In the genomic region with DNA sequence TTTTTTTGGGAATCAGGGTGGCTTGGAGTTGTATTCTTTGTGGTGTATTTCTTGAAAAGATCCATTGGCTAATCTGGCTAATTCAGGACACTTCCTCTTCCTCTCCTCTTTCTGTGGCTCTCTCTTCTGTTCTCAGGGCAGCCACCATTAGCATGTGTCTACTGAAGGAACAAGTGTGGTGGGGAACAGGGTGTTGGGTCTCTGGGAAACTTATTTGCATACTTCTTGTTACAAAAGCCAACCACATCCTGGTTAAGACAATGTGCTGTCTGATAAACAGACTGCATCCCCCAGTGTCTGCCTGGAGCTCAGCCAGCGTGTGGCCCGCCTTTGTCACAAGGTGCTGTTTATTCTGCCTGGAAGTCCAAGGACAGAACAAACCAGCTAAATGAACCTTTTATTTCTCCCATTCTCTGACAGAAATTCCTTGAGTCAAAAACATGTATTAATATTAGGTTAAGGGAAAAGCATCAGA, we compare ENCODE assay signal across 1 cellular context.
TF ChIP-seq lines count a peak whose summit lies in the region.

No MANE protein-coding gene starts in this region.

TF ChIP-seq in K562, 482 proteins besides CTCF, POLR2A, EP300 and RAD21 (continued from another document and continues in another):
- TF ChIP-seq, protein P1, sequence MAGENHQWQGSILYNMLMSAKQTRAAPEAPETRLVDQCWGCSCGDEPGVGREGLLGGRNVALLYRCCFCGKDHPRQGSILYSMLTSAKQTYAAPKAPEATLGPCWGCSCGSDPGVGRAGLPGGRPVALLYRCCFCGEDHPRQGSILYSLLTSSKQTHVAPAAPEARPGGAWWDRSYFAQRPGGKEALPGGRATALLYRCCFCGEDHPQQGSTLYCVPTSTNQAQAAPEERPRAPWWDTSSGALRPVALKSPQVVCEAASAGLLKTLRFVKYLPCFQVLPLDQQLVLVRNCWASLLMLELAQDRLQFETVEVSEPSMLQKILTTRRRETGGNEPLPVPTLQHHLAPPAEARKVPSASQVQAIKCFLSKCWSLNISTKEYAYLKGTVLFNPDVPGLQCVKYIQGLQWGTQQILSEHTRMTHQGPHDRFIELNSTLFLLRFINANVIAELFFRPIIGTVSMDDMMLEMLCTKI (IDR thresholded peaks at IDR 0.05; ENCODE audit: partially characterized antibody) = no peak
- no peak for TF ChIP-seq ZFX (CRISPR knock-in tag; IDR thresholded peaks at IDR 0.05)
- TF ChIP-seq ZFP30 (CRISPR knock-in tag; IDR thresholded peaks at IDR 0.05; ENCODE audit: borderline replicate concordance) = no peak
- TF ChIP-seq, protein P2, sequence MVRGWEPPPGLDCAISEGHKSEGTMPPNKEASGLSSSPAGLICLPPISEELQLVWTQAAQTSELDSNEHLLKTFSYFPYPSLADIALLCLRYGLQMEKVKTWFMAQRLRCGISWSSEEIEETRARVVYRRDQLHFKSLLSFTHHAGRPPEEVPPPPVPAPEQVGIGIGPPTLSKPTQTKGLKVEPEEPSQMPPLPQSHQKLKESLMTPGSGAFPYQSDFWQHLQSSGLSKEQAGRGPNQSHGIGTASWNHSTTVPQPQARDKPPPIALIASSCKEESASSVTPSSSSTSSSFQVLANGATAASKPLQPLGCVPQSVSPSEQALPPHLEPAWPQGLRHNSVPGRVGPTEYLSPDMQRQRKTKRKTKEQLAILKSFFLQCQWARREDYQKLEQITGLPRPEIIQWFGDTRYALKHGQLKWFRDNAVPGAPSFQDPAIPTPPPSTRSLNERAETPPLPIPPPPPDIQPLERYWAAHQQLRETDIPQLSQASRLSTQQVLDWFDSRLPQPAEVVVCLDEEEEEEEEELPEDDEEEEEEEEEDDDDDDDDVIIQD (CRISPR knock-in tag; IDR thresholded peaks at IDR 0.05) = no peak
- TF ChIP-seq ZNF324 (CRISPR knock-in tag; IDR thresholded peaks at IDR 0.05) = no peak
- TF ChIP-seq ZNF583 (CRISPR knock-in tag; IDR thresholded peaks at IDR 0.05) = no peak
- TF ChIP-seq ZNF232 (CRISPR knock-in tag; IDR thresholded peaks at IDR 0.05) = no peak
- TF ChIP-seq, protein P3, sequence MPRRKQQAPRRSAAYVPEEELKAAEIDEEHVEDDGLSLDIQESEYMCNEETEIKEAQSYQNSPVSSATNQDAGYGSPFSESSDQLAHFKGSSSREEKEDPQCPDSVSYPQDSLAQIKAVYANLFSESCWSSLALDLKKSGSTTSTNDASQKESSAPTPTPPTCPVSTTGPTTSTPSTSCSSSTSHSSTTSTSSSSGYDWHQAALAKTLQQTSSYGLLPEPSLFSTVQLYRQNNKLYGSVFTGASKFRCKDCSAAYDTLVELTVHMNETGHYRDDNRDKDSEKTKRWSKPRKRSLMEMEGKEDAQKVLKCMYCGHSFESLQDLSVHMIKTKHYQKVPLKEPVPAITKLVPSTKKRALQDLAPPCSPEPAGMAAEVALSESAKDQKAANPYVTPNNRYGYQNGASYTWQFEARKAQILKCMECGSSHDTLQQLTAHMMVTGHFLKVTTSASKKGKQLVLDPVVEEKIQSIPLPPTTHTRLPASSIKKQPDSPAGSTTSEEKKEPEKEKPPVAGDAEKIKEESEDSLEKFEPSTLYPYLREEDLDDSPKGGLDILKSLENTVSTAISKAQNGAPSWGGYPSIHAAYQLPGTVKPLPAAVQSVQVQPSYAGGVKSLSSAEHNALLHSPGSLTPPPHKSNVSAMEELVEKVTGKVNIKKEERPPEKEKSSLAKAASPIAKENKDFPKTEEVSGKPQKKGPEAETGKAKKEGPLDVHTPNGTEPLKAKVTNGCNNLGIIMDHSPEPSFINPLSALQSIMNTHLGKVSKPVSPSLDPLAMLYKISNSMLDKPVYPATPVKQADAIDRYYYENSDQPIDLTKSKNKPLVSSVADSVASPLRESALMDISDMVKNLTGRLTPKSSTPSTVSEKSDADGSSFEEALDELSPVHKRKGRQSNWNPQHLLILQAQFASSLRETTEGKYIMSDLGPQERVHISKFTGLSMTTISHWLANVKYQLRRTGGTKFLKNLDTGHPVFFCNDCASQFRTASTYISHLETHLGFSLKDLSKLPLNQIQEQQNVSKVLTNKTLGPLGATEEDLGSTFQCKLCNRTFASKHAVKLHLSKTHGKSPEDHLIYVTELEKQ (CRISPR knock-in tag; IDR thresholded peaks at IDR 0.05) = no peak
- no peak for TF ChIP-seq SMARCC2 (IDR thresholded peaks at IDR 0.05; ENCODE audit: low read depth)
- TF ChIP-seq ZNF695 (CRISPR knock-in tag; IDR thresholded peaks at IDR 0.05) = no peak
- TF ChIP-seq YBX1 (IDR thresholded peaks at IDR 0.05) = no peak
- TF ChIP-seq MEF2A (IDR thresholded peaks at IDR 0.05; ENCODE audit: control insufficient read depth, low read depth, low read length) = no peak
- TF ChIP-seq SETDB1 (IDR thresholded peaks at IDR 0.05; ENCODE audit: low read length) = no peak
- TF ChIP-seq MXI1 (IDR thresholded peaks at IDR 0.05; ENCODE audit: low read depth, low read length) = no peak
- no peak for TF ChIP-seq NR4A1 (CRISPR knock-in tag; IDR thresholded peaks at IDR 0.05)
- TF ChIP-seq NR4A1 (tag; IDR thresholded peaks at IDR 0.05) = 0 out of 2 replicates have a peak, but pooled peaks have one; percentile 49
- TF ChIP-seq ZNF589 (CRISPR knock-in tag; IDR thresholded peaks at IDR 0.05; ENCODE audit: low read depth) = no peak
- TF ChIP-seq, protein P4, sequence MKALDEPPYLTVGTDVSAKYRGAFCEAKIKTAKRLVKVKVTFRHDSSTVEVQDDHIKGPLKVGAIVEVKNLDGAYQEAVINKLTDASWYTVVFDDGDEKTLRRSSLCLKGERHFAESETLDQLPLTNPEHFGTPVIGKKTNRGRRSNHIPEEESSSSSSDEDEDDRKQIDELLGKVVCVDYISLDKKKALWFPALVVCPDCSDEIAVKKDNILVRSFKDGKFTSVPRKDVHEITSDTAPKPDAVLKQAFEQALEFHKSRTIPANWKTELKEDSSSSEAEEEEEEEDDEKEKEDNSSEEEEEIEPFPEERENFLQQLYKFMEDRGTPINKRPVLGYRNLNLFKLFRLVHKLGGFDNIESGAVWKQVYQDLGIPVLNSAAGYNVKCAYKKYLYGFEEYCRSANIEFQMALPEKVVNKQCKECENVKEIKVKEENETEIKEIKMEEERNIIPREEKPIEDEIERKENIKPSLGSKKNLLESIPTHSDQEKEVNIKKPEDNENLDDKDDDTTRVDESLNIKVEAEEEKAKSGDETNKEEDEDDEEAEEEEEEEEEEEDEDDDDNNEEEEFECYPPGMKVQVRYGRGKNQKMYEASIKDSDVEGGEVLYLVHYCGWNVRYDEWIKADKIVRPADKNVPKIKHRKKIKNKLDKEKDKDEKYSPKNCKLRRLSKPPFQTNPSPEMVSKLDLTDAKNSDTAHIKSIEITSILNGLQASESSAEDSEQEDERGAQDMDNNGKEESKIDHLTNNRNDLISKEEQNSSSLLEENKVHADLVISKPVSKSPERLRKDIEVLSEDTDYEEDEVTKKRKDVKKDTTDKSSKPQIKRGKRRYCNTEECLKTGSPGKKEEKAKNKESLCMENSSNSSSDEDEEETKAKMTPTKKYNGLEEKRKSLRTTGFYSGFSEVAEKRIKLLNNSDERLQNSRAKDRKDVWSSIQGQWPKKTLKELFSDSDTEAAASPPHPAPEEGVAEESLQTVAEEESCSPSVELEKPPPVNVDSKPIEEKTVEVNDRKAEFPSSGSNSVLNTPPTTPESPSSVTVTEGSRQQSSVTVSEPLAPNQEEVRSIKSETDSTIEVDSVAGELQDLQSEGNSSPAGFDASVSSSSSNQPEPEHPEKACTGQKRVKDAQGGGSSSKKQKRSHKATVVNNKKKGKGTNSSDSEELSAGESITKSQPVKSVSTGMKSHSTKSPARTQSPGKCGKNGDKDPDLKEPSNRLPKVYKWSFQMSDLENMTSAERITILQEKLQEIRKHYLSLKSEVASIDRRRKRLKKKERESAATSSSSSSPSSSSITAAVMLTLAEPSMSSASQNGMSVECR (CRISPR knock-in tag; IDR thresholded peaks at IDR 0.05) = no peak
- TF ChIP-seq, protein P5, sequence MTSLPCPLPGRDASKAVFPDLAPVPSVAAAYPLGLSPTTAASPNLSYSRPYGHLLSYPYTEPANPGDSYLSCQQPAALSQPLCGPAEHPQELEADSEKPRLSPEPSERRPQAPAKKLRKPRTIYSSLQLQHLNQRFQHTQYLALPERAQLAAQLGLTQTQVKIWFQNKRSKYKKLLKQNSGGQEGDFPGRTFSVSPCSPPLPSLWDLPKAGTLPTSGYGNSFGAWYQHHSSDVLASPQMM (CRISPR knock-in tag; IDR thresholded peaks at IDR 0.05) = no peak
- TF ChIP-seq ZNF707 (CRISPR knock-in tag; conservative IDR thresholded peaks at IDR 0.05) = no peak
- peak; percentile 31; the same call in 1 of the 2 replicates for TF ChIP-seq CTBP1 (IDR thresholded peaks at IDR 0.05; ENCODE audit: borderline replicate concordance)
- peak; percentile 44; the same call in 1 of the 2 replicates for TF ChIP-seq ZNF644 (tag; IDR thresholded peaks at IDR 0.05; ENCODE audit: low read depth)
- peak; percentile 74 for TF ChIP-seq MYC (IDR thresholded peaks at IDR 0.05; ENCODE audit: low read depth, low read length)
- TF ChIP-seq MYC (CRISPR knock-in tag; IDR thresholded peaks at IDR 0.05; ENCODE audit: borderline replicate concordance, low read depth) = no peak
- TF ChIP-seq TAF1 (IDR thresholded peaks at IDR 0.05; ENCODE audit: control insufficient read depth, extremely low read depth, insufficient read depth, low read length, severe bottlenecking) = peak; percentile 49
- no peak for TF ChIP-seq ZNF212 (CRISPR knock-in tag; IDR thresholded peaks at IDR 0.05)
- TF ChIP-seq, protein P6, sequence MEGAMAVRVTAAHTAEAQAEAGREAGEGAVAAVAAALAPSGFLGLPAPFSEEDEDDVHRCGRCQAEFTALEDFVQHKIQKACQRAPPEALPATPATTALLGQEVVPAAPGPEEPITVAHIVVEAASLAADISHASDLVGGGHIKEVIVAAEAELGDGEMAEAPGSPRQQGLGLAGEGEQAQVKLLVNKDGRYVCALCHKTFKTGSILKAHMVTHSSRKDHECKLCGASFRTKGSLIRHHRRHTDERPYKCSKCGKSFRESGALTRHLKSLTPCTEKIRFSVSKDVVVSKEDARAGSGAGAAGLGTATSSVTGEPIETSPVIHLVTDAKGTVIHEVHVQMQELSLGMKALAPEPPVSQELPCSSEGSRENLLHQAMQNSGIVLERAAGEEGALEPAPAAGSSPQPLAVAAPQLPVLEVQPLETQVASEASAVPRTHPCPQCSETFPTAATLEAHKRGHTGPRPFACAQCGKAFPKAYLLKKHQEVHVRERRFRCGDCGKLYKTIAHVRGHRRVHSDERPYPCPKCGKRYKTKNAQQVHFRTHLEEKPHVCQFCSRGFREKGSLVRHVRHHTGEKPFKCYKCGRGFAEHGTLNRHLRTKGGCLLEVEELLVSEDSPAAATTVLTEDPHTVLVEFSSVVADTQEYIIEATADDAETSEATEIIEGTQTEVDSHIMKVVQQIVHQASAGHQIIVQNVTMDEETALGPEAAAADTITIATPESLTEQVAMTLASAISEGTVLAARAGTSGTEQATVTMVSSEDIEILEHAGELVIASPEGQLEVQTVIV (CRISPR knock-in tag; IDR thresholded peaks at IDR 0.05; ENCODE audit: borderline replicate concordance) = no peak
- no peak for TF ChIP-seq NEUROD1 (IDR thresholded peaks at IDR 0.05; ENCODE audit: borderline replicate concordance, low read depth, low read length, partially characterized antibody)
- no peak for TF ChIP-seq PRMT5 (CRISPR knock-in tag; IDR thresholded peaks at IDR 0.05)
- TF ChIP-seq PTRF (tag; IDR thresholded peaks at IDR 0.05) = no peak
- TF ChIP-seq, protein P7, sequence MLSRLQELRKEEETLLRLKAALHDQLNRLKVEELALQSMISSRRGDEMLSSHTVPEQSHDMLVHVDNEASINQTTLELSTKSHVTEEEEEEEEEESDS (CRISPR knock-in tag; IDR thresholded peaks at IDR 0.05) = no peak
- TF ChIP-seq, protein P8, sequence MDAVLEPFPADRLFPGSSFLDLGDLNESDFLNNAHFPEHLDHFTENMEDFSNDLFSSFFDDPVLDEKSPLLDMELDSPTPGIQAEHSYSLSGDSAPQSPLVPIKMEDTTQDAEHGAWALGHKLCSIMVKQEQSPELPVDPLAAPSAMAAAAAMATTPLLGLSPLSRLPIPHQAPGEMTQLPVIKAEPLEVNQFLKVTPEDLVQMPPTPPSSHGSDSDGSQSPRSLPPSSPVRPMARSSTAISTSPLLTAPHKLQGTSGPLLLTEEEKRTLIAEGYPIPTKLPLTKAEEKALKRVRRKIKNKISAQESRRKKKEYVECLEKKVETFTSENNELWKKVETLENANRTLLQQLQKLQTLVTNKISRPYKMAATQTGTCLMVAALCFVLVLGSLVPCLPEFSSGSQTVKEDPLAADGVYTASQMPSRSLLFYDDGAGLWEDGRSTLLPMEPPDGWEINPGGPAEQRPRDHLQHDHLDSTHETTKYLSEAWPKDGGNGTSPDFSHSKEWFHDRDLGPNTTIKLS (IDR thresholded peaks at IDR 0.05; ENCODE audit: borderline replicate concordance, low read depth) = no peak; the same call in 1 of the 2 replicates
- no peak for TF ChIP-seq ZNF830 (CRISPR knock-in tag; IDR thresholded peaks at IDR 0.05)
- TF ChIP-seq TEAD2 (tag; IDR thresholded peaks at IDR 0.05) = no peak
- no peak for TF ChIP-seq HEY1 (CRISPR knock-in tag; IDR thresholded peaks at IDR 0.05; ENCODE audit: borderline replicate concordance)
- peak; percentile 70 for TF ChIP-seq TAL1 (IDR thresholded peaks at IDR 0.05)
- TF ChIP-seq, protein P9, sequence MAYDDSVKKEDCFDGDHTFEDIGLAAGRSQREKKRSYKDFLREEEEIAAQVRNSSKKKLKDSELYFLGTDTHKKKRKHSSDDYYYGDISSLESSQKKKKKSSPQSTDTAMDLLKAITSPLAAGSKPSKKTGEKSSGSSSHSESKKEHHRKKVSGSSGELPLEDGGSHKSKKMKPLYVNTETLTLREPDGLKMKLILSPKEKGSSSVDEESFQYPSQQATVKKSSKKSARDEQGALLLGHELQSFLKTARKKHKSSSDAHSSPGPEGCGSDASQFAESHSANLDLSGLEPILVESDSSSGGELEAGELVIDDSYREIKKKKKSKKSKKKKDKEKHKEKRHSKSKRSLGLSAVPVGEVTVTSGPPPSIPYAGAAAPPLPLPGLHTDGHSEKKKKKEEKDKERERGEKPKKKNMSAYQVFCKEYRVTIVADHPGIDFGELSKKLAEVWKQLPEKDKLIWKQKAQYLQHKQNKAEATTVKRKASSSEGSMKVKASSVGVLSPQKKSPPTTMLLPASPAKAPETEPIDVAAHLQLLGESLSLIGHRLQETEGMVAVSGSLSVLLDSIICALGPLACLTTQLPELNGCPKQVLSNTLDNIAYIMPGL (CRISPR knock-in tag; IDR thresholded peaks at IDR 0.05) = no peak
- no peak for TF ChIP-seq ZNF785 (CRISPR knock-in tag; IDR thresholded peaks at IDR 0.05)
